Comparison of ENCODE assay signal across 15 cellular contexts in the genomic region with DNA sequence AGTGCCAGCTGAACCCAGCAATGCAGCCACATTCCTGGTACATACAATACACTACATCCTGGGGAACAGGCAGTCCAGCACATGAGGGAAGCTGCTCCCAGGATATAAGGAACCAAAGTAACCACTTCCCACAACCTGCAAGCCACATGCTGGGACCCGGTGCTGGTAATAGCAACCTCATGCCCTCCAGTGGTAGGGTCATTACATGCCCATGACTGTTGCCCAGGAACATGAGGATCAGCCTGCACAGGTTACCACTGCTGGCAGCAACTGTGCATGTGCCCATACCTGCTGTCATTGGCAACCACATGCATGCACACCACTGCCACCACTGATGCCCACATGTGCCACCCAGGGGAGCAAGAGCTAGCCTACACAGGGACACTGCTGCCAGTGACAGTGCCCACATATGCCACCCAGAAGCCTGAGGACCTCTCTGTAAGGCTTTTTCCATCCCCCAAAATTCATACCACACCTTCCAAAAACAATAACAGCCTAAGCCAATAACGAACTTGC.
"Had no signal": no experiment of that assay in that cellular context is flagged by ENCODE, and none has a peak within 500 bp of the region (broad histone marks: within the 10 kb centered on the region; RNA-seq: fewer than 3 reads in every experiment).

No MANE protein-coding gene starts in this region.

- DNase-seq: activated naive CD8-positive, alpha-beta T cell treated with anti-CD3 and anti-CD28 coated beads for 36 hours; amniotic stem cell; central memory CD4-positive, alpha-beta T cell; colonic mucosa; foreskin melanocyte; glutamatergic neuron; hippocampal formation; naive thymus-derived CD8-positive, alpha-beta T cell; spleen; stimulated activated CD4-positive, alpha-beta T cell treated with anti-CD3 and anti-CD28 coated beads, Interleukin-4, amount 100 ng/mL, for 4 hours; T1000 had no signal

- H3K4me3 ChIP-seq: colonic mucosa, spleen, thoracic aorta had no signal

- H3K36me3 Mint-ChIP-seq: stimulated activated memory B cell treated with anti-CD40 and anti-IgM and Interleukin-4, amounts not matched to agents 10 μg/mL and 1 μg/mL and 100 μg/mL, for 72 hours had no signal

- H3K4me1 ChIP-seq: colonic mucosa, spleen had no signal

- H3K4me3 Mint-ChIP-seq: activated naive CD8-positive, alpha-beta T cell treated with anti-CD3 and anti-CD28 coated beads for 36 hours; naive thymus-derived CD8-positive, alpha-beta T cell; stimulated activated memory B cell treated with anti-CD40 and anti-IgM and Interleukin-4, amounts not matched to agents 10 μg/mL and 1 μg/mL and 100 μg/mL, for 72 hours had no signal

- ATAC-seq: activated CD4-positive, CD25-positive, alpha-beta regulatory T cell treated with anti-CD3 and anti-CD28 coated beads, Interleukin-2, amount 50 U/mL, for 24 hours; naive thymus-derived CD8-positive, alpha-beta T cell; stimulated activated memory B cell treated with anti-CD40 and anti-IgM and Interleukin-4, amounts not matched to agents 10 μg/mL and 1 μg/mL and 100 μg/mL, for 72 hours had no signal

- H3K4me1 Mint-ChIP-seq: activated naive CD8-positive, alpha-beta T cell treated with anti-CD3 and anti-CD28 coated beads for 36 hours; naive thymus-derived CD8-positive, alpha-beta T cell; stimulated activated memory B cell treated with anti-CD40 and anti-IgM and Interleukin-4, amounts not matched to agents 10 μg/mL and 1 μg/mL and 100 μg/mL, for 72 hours had no signal

- H3K27me3 Mint-ChIP-seq: activated naive CD8-positive, alpha-beta T cell treated with anti-CD3 and anti-CD28 coated beads for 36 hours; naive thymus-derived CD8-positive, alpha-beta T cell; stimulated activated memory B cell treated with anti-CD40 and anti-IgM and Interleukin-4, amounts not matched to agents 10 μg/mL and 1 μg/mL and 100 μg/mL, for 72 hours had no signal

- H3K36me3 ChIP-seq: colonic mucosa, neutrophil, spleen, thoracic aorta had no signal

- H3K27ac ChIP-seq: colonic mucosa, neutrophil, spleen, thoracic aorta had no signal

- H3K27me3 ChIP-seq: colonic mucosa, neutrophil, spleen had no signal

- H3K9me3 ChIP-seq: colonic mucosa, neutrophil, thoracic aorta had no signal

- H3K27ac Mint-ChIP-seq: activated naive CD8-positive, alpha-beta T cell treated with anti-CD3 and anti-CD28 coated beads for 36 hours; naive thymus-derived CD8-positive, alpha-beta T cell; stimulated activated memory B cell treated with anti-CD40 and anti-IgM and Interleukin-4, amounts not matched to agents 10 μg/mL and 1 μg/mL and 100 μg/mL, for 72 hours had no signal
